1 cellular context compared by ENCODE assay signal in genomic region chr9:129202613-129203555, GRCh38.
A peak's percentile ranks its signal among the peaks of the same experiment; 100 is the strongest.
TF ChIP-seq lines count a peak whose summit lies in the region.

No MANE protein-coding gene starts in this region.

TF ChIP-seq in K562, 482 proteins besides CTCF, POLR2A, EP300 and RAD21 (continued from another document and continues in another):
- TF ChIP-seq SIX5 (IDR thresholded peaks at IDR 0.05; ENCODE audit: borderline replicate concordance in 1 of 2, insufficient read depth in 1 of 2, low read depth in 1 of 2, low read length in 2 of 2) (peak; percentile 97 to 98), ELK1 (CRISPR knock-in tag; IDR thresholded peaks at IDR 0.05) (no peak), ZBTB1 (CRISPR knock-in tag; IDR thresholded peaks at IDR 0.05; ENCODE audit: borderline replicate concordance, low read depth) (no peak), ZBTB43 (CRISPR knock-in tag; IDR thresholded peaks at IDR 0.05) (no peak), FOXM1 (IDR thresholded peaks at IDR 0.05; ENCODE audit: low read depth) (no peak), FOXM1 (CRISPR knock-in tag; IDR thresholded peaks at IDR 0.05; ENCODE audit: low read depth) (no peak), RBM17 (IDR thresholded peaks at IDR 0.05; ENCODE audit: borderline replicate concordance, low read depth, low read length) (no peak), CXXC5 (CRISPR knock-in tag; IDR thresholded peaks at IDR 0.05) (peak; percentile 83), HCFC1 (IDR thresholded peaks at IDR 0.05; ENCODE audit: low read depth, low read length) (peak; percentile 100), HLTF (IDR thresholded peaks at IDR 0.05) (no peak), EGR1 (conservative IDR thresholded peaks at IDR 0.05) (no peak), CCAR2 (IDR thresholded peaks at IDR 0.05; ENCODE audit: low read depth, low read length) (no peak), RB1 (IDR thresholded peaks at IDR 0.05; ENCODE audit: low read depth) (peak; percentile 71), AFF4 (CRISPR knock-in tag; IDR thresholded peaks at IDR 0.05) (no peak), ZEB2 (IDR thresholded peaks at IDR 0.05) (no peak), ZSCAN29 (IDR thresholded peaks at IDR 0.05) (no peak), DACH1 (IDR thresholded peaks at IDR 0.05; ENCODE audit: partially characterized antibody) (no peak), SMARCC2 (IDR thresholded peaks at IDR 0.05; ENCODE audit: low read depth) (no peak), HNRNPH1 (optimal IDR thresholded peaks at IDR 0.05; ENCODE audit: low read depth, low read length) (no peak), XRCC5 (IDR thresholded peaks at IDR 0.05; ENCODE audit: low read depth, low read length) (no peak), POU5F1 (IDR thresholded peaks at IDR 0.05; ENCODE audit: borderline replicate concordance, low read depth, low read length, partially characterized antibody) (no peak), GTF2F1 (IDR thresholded peaks at IDR 0.05; ENCODE audit: low read depth, low read length) (0 out of 2 replicates have a peak, but pooled peaks have one; percentile 16), MAFG (tag; conservative IDR thresholded peaks at IDR 0.05) (no peak), ASH1L (IDR thresholded peaks at IDR 0.05; ENCODE audit: borderline replicate concordance, low read depth, partially characterized antibody) (no peak), NCOA2 (IDR thresholded peaks at IDR 0.05; ENCODE audit: partially characterized antibody in 2 of 2) (no peak), ZC3H11A (IDR thresholded peaks at IDR 0.05; ENCODE audit: low read depth, low read length) (no peak), NFIX (CRISPR knock-in tag; IDR thresholded peaks at IDR 0.05; ENCODE audit: low read depth) (no peak), U2AF1 (optimal IDR thresholded peaks at IDR 0.05; ENCODE audit: low read depth, low read length) (peak; percentile 52), BMI1 (IDR thresholded peaks at IDR 0.05; ENCODE audit: low read length) (no peak), ZNF586 (CRISPR knock-in tag; conservative IDR thresholded peaks at IDR 0.05) (no peak), YBX1 (IDR thresholded peaks at IDR 0.05) (no peak), JUN (IDR thresholded peaks at IDR 0.05; ENCODE audit: borderline replicate concordance, low read depth, low read length) (0 out of 2 replicates have a peak, but pooled peaks have one; percentile 12), JUN (CRISPR knock-in tag; IDR thresholded peaks at IDR 0.05; ENCODE audit: borderline replicate concordance) (no peak), ZNF830 (CRISPR knock-in tag; IDR thresholded peaks at IDR 0.05) (no peak), RBBP5 (IDR thresholded peaks at IDR 0.05; ENCODE audit: borderline replicate concordance, insufficient read depth, low read length, poor library complexity, severe bottlenecking) (no peak), EHMT2 (IDR thresholded peaks at IDR 0.05) (no peak), KDM1A (IDR thresholded peaks at IDR 0.05) (0 out of 4 replicates have a peak, but pooled peaks of 1 of the 2 experiments have one; percentile 21), SUPT5H (IDR thresholded peaks at IDR 0.05) (no peak), NR2F6 (CRISPR knock-in tag; IDR thresholded peaks at IDR 0.05) (no peak), ZBTB33 (CRISPR knock-in tag; IDR thresholded peaks at IDR 0.05) (0 out of 2 replicates have a peak, but pooled peaks have one; percentile 17)
- TF ChIP-seq, protein P1, sequence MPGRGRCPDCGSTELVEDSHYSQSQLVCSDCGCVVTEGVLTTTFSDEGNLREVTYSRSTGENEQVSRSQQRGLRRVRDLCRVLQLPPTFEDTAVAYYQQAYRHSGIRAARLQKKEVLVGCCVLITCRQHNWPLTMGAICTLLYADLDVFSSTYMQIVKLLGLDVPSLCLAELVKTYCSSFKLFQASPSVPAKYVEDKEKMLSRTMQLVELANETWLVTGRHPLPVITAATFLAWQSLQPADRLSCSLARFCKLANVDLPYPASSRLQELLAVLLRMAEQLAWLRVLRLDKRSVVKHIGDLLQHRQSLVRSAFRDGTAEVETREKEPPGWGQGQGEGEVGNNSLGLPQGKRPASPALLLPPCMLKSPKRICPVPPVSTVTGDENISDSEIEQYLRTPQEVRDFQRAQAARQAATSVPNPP (IDR thresholded peaks at IDR 0.05; ENCODE audit: borderline replicate concordance, insufficient read depth, insufficient read length): no peak
- TF ChIP-seq, protein P2, sequence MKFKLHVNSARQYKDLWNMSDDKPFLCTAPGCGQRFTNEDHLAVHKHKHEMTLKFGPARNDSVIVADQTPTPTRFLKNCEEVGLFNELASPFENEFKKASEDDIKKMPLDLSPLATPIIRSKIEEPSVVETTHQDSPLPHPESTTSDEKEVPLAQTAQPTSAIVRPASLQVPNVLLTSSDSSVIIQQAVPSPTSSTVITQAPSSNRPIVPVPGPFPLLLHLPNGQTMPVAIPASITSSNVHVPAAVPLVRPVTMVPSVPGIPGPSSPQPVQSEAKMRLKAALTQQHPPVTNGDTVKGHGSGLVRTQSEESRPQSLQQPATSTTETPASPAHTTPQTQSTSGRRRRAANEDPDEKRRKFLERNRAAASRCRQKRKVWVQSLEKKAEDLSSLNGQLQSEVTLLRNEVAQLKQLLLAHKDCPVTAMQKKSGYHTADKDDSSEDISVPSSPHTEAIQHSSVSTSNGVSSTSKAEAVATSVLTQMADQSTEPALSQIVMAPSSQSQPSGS (CRISPR knock-in tag; IDR thresholded peaks at IDR 0.05): no peak
- TF ChIP-seq, protein P3, sequence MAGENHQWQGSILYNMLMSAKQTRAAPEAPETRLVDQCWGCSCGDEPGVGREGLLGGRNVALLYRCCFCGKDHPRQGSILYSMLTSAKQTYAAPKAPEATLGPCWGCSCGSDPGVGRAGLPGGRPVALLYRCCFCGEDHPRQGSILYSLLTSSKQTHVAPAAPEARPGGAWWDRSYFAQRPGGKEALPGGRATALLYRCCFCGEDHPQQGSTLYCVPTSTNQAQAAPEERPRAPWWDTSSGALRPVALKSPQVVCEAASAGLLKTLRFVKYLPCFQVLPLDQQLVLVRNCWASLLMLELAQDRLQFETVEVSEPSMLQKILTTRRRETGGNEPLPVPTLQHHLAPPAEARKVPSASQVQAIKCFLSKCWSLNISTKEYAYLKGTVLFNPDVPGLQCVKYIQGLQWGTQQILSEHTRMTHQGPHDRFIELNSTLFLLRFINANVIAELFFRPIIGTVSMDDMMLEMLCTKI (IDR thresholded peaks at IDR 0.05; ENCODE audit: partially characterized antibody): no peak
- TF ChIP-seq, protein P4, sequence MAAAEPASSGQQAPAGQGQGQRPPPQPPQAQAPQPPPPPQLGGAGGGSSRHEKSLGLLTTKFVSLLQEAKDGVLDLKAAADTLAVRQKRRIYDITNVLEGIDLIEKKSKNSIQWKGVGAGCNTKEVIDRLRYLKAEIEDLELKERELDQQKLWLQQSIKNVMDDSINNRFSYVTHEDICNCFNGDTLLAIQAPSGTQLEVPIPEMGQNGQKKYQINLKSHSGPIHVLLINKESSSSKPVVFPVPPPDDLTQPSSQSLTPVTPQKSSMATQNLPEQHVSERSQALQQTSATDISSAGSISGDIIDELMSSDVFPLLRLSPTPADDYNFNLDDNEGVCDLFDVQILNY (CRISPR knock-in tag; IDR thresholded peaks at IDR 0.05): no peak
- TF ChIP-seq, protein P5, sequence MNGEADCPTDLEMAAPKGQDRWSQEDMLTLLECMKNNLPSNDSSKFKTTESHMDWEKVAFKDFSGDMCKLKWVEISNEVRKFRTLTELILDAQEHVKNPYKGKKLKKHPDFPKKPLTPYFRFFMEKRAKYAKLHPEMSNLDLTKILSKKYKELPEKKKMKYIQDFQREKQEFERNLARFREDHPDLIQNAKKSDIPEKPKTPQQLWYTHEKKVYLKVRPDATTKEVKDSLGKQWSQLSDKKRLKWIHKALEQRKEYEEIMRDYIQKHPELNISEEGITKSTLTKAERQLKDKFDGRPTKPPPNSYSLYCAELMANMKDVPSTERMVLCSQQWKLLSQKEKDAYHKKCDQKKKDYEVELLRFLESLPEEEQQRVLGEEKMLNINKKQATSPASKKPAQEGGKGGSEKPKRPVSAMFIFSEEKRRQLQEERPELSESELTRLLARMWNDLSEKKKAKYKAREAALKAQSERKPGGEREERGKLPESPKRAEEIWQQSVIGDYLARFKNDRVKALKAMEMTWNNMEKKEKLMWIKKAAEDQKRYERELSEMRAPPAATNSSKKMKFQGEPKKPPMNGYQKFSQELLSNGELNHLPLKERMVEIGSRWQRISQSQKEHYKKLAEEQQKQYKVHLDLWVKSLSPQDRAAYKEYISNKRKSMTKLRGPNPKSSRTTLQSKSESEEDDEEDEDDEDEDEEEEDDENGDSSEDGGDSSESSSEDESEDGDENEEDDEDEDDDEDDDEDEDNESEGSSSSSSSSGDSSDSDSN (IDR thresholded peaks at IDR 0.05; ENCODE audit: borderline replicate concordance in 1 of 2, low read depth in 2 of 2, low read length in 2 of 2): no peak
- TF ChIP-seq, protein P6, sequence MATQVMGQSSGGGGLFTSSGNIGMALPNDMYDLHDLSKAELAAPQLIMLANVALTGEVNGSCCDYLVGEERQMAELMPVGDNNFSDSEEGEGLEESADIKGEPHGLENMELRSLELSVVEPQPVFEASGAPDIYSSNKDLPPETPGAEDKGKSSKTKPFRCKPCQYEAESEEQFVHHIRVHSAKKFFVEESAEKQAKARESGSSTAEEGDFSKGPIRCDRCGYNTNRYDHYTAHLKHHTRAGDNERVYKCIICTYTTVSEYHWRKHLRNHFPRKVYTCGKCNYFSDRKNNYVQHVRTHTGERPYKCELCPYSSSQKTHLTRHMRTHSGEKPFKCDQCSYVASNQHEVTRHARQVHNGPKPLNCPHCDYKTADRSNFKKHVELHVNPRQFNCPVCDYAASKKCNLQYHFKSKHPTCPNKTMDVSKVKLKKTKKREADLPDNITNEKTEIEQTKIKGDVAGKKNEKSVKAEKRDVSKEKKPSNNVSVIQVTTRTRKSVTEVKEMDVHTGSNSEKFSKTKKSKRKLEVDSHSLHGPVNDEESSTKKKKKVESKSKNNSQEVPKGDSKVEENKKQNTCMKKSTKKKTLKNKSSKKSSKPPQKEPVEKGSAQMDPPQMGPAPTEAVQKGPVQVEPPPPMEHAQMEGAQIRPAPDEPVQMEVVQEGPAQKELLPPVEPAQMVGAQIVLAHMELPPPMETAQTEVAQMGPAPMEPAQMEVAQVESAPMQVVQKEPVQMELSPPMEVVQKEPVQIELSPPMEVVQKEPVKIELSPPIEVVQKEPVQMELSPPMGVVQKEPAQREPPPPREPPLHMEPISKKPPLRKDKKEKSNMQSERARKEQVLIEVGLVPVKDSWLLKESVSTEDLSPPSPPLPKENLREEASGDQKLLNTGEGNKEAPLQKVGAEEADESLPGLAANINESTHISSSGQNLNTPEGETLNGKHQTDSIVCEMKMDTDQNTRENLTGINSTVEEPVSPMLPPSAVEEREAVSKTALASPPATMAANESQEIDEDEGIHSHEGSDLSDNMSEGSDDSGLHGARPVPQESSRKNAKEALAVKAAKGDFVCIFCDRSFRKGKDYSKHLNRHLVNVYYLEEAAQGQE (CRISPR knock-in tag; IDR thresholded peaks at IDR 0.05; ENCODE audit: low read depth): peak; percentile 67; the same call in 1 of the 2 replicates
